In genomic region chr10:31980471-31980870, GRCh38 we compare ENCODE assay signal across 10 cellular contexts.
"Had no signal": no experiment of that assay in that cellular context is flagged by ENCODE, and none has a peak within 500 bp of the region (broad histone marks: within the 10 kb centered on the region; RNA-seq: fewer than 3 reads in every experiment).

No MANE protein-coding gene starts in this region.

- H2AFZ ChIP-seq: GM23248, GM23338 had no signal

- H3K4me3 ChIP-seq: GM23248, GM23338, HAP-1 had no signal

- FAIRE-seq: H54 had no signal

- H3K9ac ChIP-seq: GM23248 had no signal

- H3K4me2 ChIP-seq: GM23338 had no signal

- H3K9me3 ChIP-seq: HAP-1 had no signal

- H3K27ac ChIP-seq: GM23248 had no signal

- ATAC-seq: GM23338, HCT116 had no signal

- DNase-seq: GM23248, GOT3, H7, H9, HCEC 1CT, HFFc6 had no signal

- H3K36me3 ChIP-seq: HAP-1 had no signal
